Comparison of ENCODE assay signal across 21 cellular contexts in the genomic region with DNA sequence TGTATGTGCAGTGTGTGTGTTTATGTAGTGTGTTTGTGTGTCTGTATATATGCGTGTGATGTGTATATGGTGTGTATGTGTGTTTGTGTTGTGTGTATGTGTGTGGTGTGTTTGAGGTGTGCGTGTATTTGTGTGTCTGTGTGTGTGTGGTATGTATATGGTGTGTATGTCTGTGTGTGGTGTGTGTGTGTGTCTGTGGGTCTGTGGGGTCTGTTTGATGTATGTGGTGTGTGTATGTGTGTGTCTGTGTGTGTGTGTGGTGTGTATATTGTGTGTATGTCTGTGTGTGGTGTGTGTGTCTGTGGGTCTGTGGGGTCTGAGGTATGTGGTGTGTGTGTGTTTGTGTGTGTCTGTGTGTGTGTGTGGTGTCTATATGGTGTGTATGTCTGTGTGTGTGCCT. TPM values are rescaled to one million over a fixed set of nuclear protein-coding genes. Genes with fewer than 3 reads are reported as not detected.
DNase-seq lines count a peak whose midpoint lies in the region; ATAC-seq, FAIRE-seq and TF ChIP-seq lines count a peak whose summit lies in the region.
"Had no signal": no experiment of that assay in that cellular context is flagged by ENCODE, and none has a peak within 500 bp of the region (broad histone marks: within the 10 kb centered on the region; RNA-seq: fewer than 3 reads in every experiment).

No MANE protein-coding gene starts in this region.

- TF ChIP-seq RAD21 in IMR-90 (IDR thresholded peaks at IDR 0.05; ENCODE audit: low read length) (no peak), H1 (IDR thresholded peaks at IDR 0.05 in 1 of 2, conservative IDR thresholded peaks at IDR 0.05 in 1 of 2; ENCODE audit: low read depth in 2 of 2, low read length in 2 of 2) (no peak)

- H4K8ac ChIP-seq in IMR-90 (ENCODE audit: low read depth in 2 of 2, low read length in 2 of 2) (no peak overlapping the region), H1 (ENCODE audit: extremely low read depth, insufficient read depth, low read length) (no peak overlapping the region; the same call in 1 of the 2 replicates)

- DNase-seq in Right ventricle myocardium superior (peak; percentile 8), cardiac septum (ENCODE audit: low spot score) (no peak), IMR-90 (no peak), H1 (ENCODE audit: low read depth in 1 of 2, low spot score in 2 of 2) (no peak), type B pancreatic cell (ENCODE audit: extremely low spot score, unreplicated experiment) (no peak), brain microvascular endothelial cell (no peak), T-helper 2 cell (no peak)
- DNase-seq: CD4-positive, CD25-positive, alpha-beta regulatory T cell; NCI-H1694 treated with DMSO at 0.1 percent for 48 hours; NCI-H2171; NCI-H226; OCI-M1; Peyer's patch had no signal

- H2AK5ac ChIP-seq in IMR-90 (ENCODE audit: low read depth, low read length), result no peak overlapping the region
- H2AK5ac ChIP-seq in H1 (ENCODE audit: low read depth, low read length), result peak overlapping the region; percentile 86; the same call in 1 of the 2 replicates

- H3K4me2 ChIP-seq in IMR-90 (ENCODE audit: low read depth, low read length) (no peak overlapping the region), H1 (ENCODE audit: insufficient read depth in 1 of 2, low read depth in 2 of 2, low read length in 2 of 2) (no peak overlapping the region)
- H3K4me2 ChIP-seq: BLaER1 had no signal

- no peaks in the 10 kb centered on the region for H3K36me3 Mint-ChIP-seq in type B pancreatic cell
- H3K36me3 Mint-ChIP-seq: CD4-positive, CD25-positive, alpha-beta regulatory T cell had no signal

- H2AK9ac ChIP-seq in IMR-90 (replicated peaks; ENCODE audit: low read depth, low read length, poor library complexity), result no peak overlapping the region

- H2AFZ ChIP-seq in IMR-90 (replicated peaks; ENCODE audit: low read length, poor library complexity) (no peak overlapping the region), H1 (ENCODE audit: low read length) (no peak overlapping the region)

- H3K23me2 ChIP-seq in H1 (ENCODE audit: low read depth, low read length), result peaks cover 7% of the 10 kb centered on the region; the same call in 1 of the 2 replicates

- H3K4me1 ChIP-seq in IMR-90 (ENCODE audit: control insufficient read depth, insufficient read depth, low read length), result no peaks in the 10 kb centered on the region
- H3K4me1 ChIP-seq in H1 (replicated peaks in 1 of 4; ENCODE audit: control insufficient read depth in 3 of 4, insufficient read depth in 4 of 4, low read length in 3 of 4), result peaks cover 0 to 19% (median 8%) of the 10 kb centered on the region in 4 experiments; a peak in 5 of 7 replicates
- H3K4me1 ChIP-seq: Peyer's patch, SJSA1 had no signal

- no peak overlapping the region for H4K91ac ChIP-seq in IMR-90 (ENCODE audit: insufficient read depth, low read depth, low read length)
- H4K91ac ChIP-seq in H1 (replicated peaks; ENCODE audit: insufficient read length, low read length), result peak overlapping the region; percentile 84

- peak overlapping the region; percentile 68; the same call in 1 of the 2 replicates for H2BK12ac ChIP-seq in H1 (ENCODE audit: low read depth, low read length)

- ATAC-seq in Right ventricle myocardium superior (ENCODE audit: poor library complexity) (no peak), IMR-90 (ENCODE audit: low read depth) (no peak), GM21526 (IDR thresholded peaks at IDR 0.05; ENCODE audit: low FRiP score, unreplicated experiment) (no peak)

- H3K27ac ChIP-seq in IMR-90 (ENCODE audit: insufficient read depth, low read length) (no peak overlapping the region), H1 (ENCODE audit: low read depth, low read length) (no peak overlapping the region), brain microvascular endothelial cell (no peak overlapping the region)
- H3K27ac ChIP-seq: BLaER1, Peyer's patch, SJSA1 had no signal

- H3K4ac ChIP-seq in IMR-90 (ENCODE audit: low read depth, low read length) (no peak overlapping the region), H1 (replicated peaks; ENCODE audit: insufficient read length, low read depth, low read length) (no peak overlapping the region)

- peak; percentile 39 for FAIRE-seq in H1 (lab: Jason Lieb, UNC)
- FAIRE-seq: A204.1, GM19239, H54 had no signal

- 56% methylated on average over 2 of the region's 2 CpGs; no CpG with 5 or more reads in 1 of the 2 experiments for WGBS in IMR-90 (ENCODE audit: extremely low coverage in 2 of 2, insufficient read length in 1 of 2), 2 experiments
- 91 to 100% methylated on average over 2 of the region's 2 CpGs for WGBS in H1 (ENCODE audit: extremely low coverage in 1 of 2, insufficient coverage in 1 of 2, insufficient read length in 1 of 2, insufficient replicate concordance in 2 of 2, low coverage in 1 of 2, low lambda C conversion rate in 2 of 2, missing lambda C conversion rate in 1 of 2), 2 experiments

- H3K79me2 ChIP-seq in H1 (ENCODE audit: control insufficient read depth in 1 of 2, insufficient read depth in 2 of 2, low read length in 2 of 2), result no peaks in the 10 kb centered on the region

- CTCF ChIA-PET in IMR-90 (lab: Yijun Ruan, JAX), result no interaction called here
- CTCF ChIA-PET in H1 (lab: Charles Lee; ENCODE audit: partially characterized antibody), result interaction anchor here (0.6 to 0.9 kb wide), 2 partner anchors 12 to 15 kb away, joined by 3 to 5 read pairs; no protein-coding TSS in a partner anchor

- intact Hi-C loops in Right ventricle myocardium superior (cut with DNase I), result no loop called here
- intact Hi-C loops in cardiac septum (cut with DNase I), result no loop called here
- intact Hi-C loops in IMR-90 (cut with micrococcal nuclease), result no loop called here

- dilution Hi-C loops in IMR-90 (cut with HindIII; ENCODE audit: low sequenced_read_pairs, unreplicated experiment), result no loop called here

- H3K4me3 ChIP-seq in IMR-90 (ENCODE audit: insufficient read depth, low read depth, low read length) (no peak overlapping the region), H1 (ENCODE audit: extremely low read depth in 1 of 4, insufficient read depth in 2 of 4, low read depth in 3 of 4, low read length in 4 of 4) (no peak overlapping the region), brain microvascular endothelial cell (ENCODE audit: low read depth, low read length) (no peak overlapping the region)
- H3K4me3 ChIP-seq: BLaER1, Peyer's patch, SJSA1 had no signal

- H3K4me1 Mint-ChIP-seq in type B pancreatic cell (ENCODE audit: unreplicated experiment), result peaks cover 14% of the 10 kb centered on the region
- H3K4me1 Mint-ChIP-seq: CD4-positive, CD25-positive, alpha-beta regulatory T cell; IgD-negative memory B cell had no signal

- peaks cover 13% of the 10 kb centered on the region for H3K27me3 ChIP-seq in IMR-90 (ENCODE audit: control insufficient read depth, insufficient read depth, low read length)
- no peaks in the 10 kb centered on the region for H3K27me3 ChIP-seq in H1 (replicated peaks in 1 of 4; ENCODE audit: control insufficient read depth in 3 of 4, extremely low read depth in 1 of 4, insufficient read depth in 3 of 4, low read length in 3 of 4)
- no peaks in the 10 kb centered on the region for H3K27me3 ChIP-seq in brain microvascular endothelial cell (replicated peaks)
- H3K27me3 ChIP-seq: BLaER1, Peyer's patch, SJSA1 had no signal

- H3K36me3 ChIP-seq in IMR-90 (ENCODE audit: control insufficient read depth, insufficient read depth, low read length), result no peaks in the 10 kb centered on the region
- no peaks in the 10 kb centered on the region; a peak in 1 of 8 replicates for H3K36me3 ChIP-seq in H1 (ENCODE audit: control insufficient read depth in 2 of 4, insufficient read depth in 4 of 4, low read length in 3 of 4)
- no peaks in the 10 kb centered on the region for H3K36me3 ChIP-seq in brain microvascular endothelial cell (replicated peaks)
- H3K36me3 ChIP-seq: BLaER1, Peyer's patch, SJSA1 had no signal

- no peak for TF ChIP-seq POLR2A in IMR-90 (IDR thresholded peaks at IDR 0.05; ENCODE audit: low read depth, low read length)
- TF ChIP-seq POLR2A in H1 (IDR thresholded peaks at IDR 0.05; ENCODE audit: control extremely low read depth in 1 of 2, low read depth in 2 of 2, low read length in 2 of 2), result no peak

- H3K9ac ChIP-seq in IMR-90 (ENCODE audit: low read depth, low read length) (no peak overlapping the region), H1 (replicated peaks in 1 of 4; ENCODE audit: extremely low read depth in 1 of 4, low read depth in 3 of 4, low read length in 3 of 4) (no peak overlapping the region; a peak in 1 of 7 replicates)
- H3K9ac ChIP-seq: BLaER1 had no signal

- H4K20me1 ChIP-seq in IMR-90 (ENCODE audit: insufficient read depth, low read length), result no peaks in the 10 kb centered on the region; the same call in 1 of the 2 replicates
- H4K20me1 ChIP-seq in H1 (replicated peaks in 1 of 2; ENCODE audit: control insufficient read depth in 1 of 2, insufficient read depth in 2 of 2, low read length in 2 of 2), result peaks cover 0 to 8% of the 10 kb centered on the region in 2 experiments

- H3K18ac ChIP-seq in IMR-90 (ENCODE audit: low read depth, low read length), result no peak overlapping the region
- no peak overlapping the region for H3K18ac ChIP-seq in H1 (ENCODE audit: extremely low read depth, low read length)

- in situ Hi-C loops in IMR-90 (cut with MboI; ENCODE audit: low sequenced_read_pairs) (no loop called here), brain microvascular endothelial cell (cut with HindIII; ENCODE audit: low pct_ligation_motif_present, low sequenced_read_pairs) (no loop called here)

- H3K23ac ChIP-seq in IMR-90 (ENCODE audit: low read depth, low read length) (no peak overlapping the region), H1 (ENCODE audit: insufficient read length) (no peak overlapping the region)

- H2BK20ac ChIP-seq in IMR-90 (ENCODE audit: low read depth, low read length) (no peak overlapping the region), H1 (ENCODE audit: low read length) (peak overlapping the region; percentile 24)

- H3K79me1 ChIP-seq in IMR-90 (ENCODE audit: low read depth in 1 of 2, low read length in 2 of 2), result no peaks in the 10 kb centered on the region
- H3K79me1 ChIP-seq in H1 (ENCODE audit: low read depth, low read length), result no peaks in the 10 kb centered on the region

- H3K14ac ChIP-seq in IMR-90 (replicated peaks; ENCODE audit: low read depth, low read length), result no peak overlapping the region
- H3K14ac ChIP-seq in H1 (ENCODE audit: insufficient read length), result no peak overlapping the region

- H3K9me3 Mint-ChIP-seq in type B pancreatic cell, result no peaks in the 10 kb centered on the region

- POLR2A ChIA-PET in IMR-90 (lab: Charles Lee; ENCODE audit: unreplicated experiment) (no interaction called here), H1 (lab: Charles Lee; ENCODE audit: partially characterized antibody) (no interaction called here)

- no peak for TF ChIP-seq EP300 in H1 (IDR thresholded peaks at IDR 0.05; ENCODE audit: borderline replicate concordance in 1 of 2, low read depth in 2 of 2, low read length in 2 of 2)

- no TSS peak for BruUV-seq in IMR-90 (replicated peaks; lab: Mats Ljungman, UMichigan)

- H3K27me3 Mint-ChIP-seq in type B pancreatic cell, result peaks cover 7% of the 10 kb centered on the region
- H3K27me3 Mint-ChIP-seq: CD4-positive, CD25-positive, alpha-beta regulatory T cell; IgD-negative memory B cell had no signal

- H3K56ac ChIP-seq in IMR-90 (ENCODE audit: extremely low read depth, insufficient read depth, low read length) (no peak overlapping the region), H1 (replicated peaks; ENCODE audit: insufficient read length, low read depth, low read length) (peak overlapping the region; percentile 99)

- no peak overlapping the region for H2BK15ac ChIP-seq in IMR-90 (ENCODE audit: low read depth, low read length)
- peak overlapping the region; percentile 40 for H2BK15ac ChIP-seq in H1 (ENCODE audit: low read length)

- H2BK5ac ChIP-seq in IMR-90 (ENCODE audit: low read depth, low read length, poor library complexity, severe bottlenecking) (peak overlapping the region; percentile 69), H1 (ENCODE audit: low read depth, low read length) (peak overlapping the region; percentile 73; the same call in 1 of the 2 replicates)

- peak overlapping the region; percentile 76 for H3K4me3 Mint-ChIP-seq in type B pancreatic cell
- H3K4me3 Mint-ChIP-seq: CD4-positive, CD25-positive, alpha-beta regulatory T cell; IgD-negative memory B cell had no signal

- H3K9me1 ChIP-seq in IMR-90 (ENCODE audit: insufficient read depth, low read length), result peaks cover 3% of the 10 kb centered on the region; the same call in 1 of the 2 replicates

- H3K9me3 ChIP-seq in IMR-90 (ENCODE audit: control insufficient read depth, insufficient read depth, low read length) (no peaks in the 10 kb centered on the region), H1 (ENCODE audit: insufficient read depth in 2 of 2, low read depth in 1 of 2, low read length in 1 of 2) (peaks cover 0 to 4% of the 10 kb centered on the region in 2 experiments; a peak in 2 of 4 replicates)
- H3K9me3 ChIP-seq: Peyer's patch, SJSA1 had no signal

- TF ChIP-seq CTCF in IMR-90 (conservative IDR thresholded peaks at IDR 0.05; ENCODE audit: low read depth, low read length) (no peak), H1 (IDR thresholded peaks at IDR 0.05; ENCODE audit: control extremely low read depth in 1 of 3, insufficient read depth in 1 of 3, low read depth in 1 of 3, low read length in 3 of 3) (no peak), type B pancreatic cell (conservative IDR thresholded peaks at IDR 0.05) (no peak), brain microvascular endothelial cell (IDR thresholded peaks at IDR 0.05; ENCODE audit: low read depth, low read length, missing control alignments) (no peak)

- H4K5ac ChIP-seq in IMR-90 (ENCODE audit: low read depth, low read length) (no peak overlapping the region), H1 (ENCODE audit: insufficient read length, low read depth, low read length) (no peak overlapping the region)

- no peak overlapping the region for H2BK120ac ChIP-seq in IMR-90 (ENCODE audit: low read depth, low read length)
- H2BK120ac ChIP-seq in H1 (replicated peaks; ENCODE audit: low read depth, low read length), result peak overlapping the region; percentile 19

- H3K27ac Mint-ChIP-seq in type B pancreatic cell, result peak overlapping the region; percentile 57

RNA-seq across cellular contexts. Expression of a gene that starts 10.8 kb away (rescaled TPM):
- total RNA-seq in Right ventricle myocardium superior (0.40 TPM), cardiac septum (not detected), IMR-90 (2012; rRNA removed) (not detected in 2 replicates), type B pancreatic cell (ENCODE audit: low replicate concordance) (2.9 and 4.9 TPM in 2 replicates)
- polyA plus RNA-seq in IMR-90 (2012; rRNA removed) (not detected in 2 replicates), H1 (2011; rRNA removed) (0.63 and 1.0 TPM in 2 replicates)
- not detected in 2 replicates for polyA plus RNA-seq in IMR-90 (2012; cell fraction: cytosol; rRNA removed)
- not detected in 2 replicates for polyA plus RNA-seq in IMR-90 (2012; cell fraction: nucleus; rRNA removed; ENCODE audit: low replicate concordance)
- total RNA-seq in H1 (2021; fragmentation: NEBNext Ultra II Directional; extraction: Animal tissue kit (Norgen Biotek cat#: 25700)), result 1.1 and 2.0 TPM in 2 replicates
- polyA plus RNA-seq in H1 (2011; cell fraction: cytosol; rRNA removed), result 0.96 TPM
- polyA plus RNA-seq in H1 (2011; cell fraction: nucleus; rRNA removed), result 2.8 TPM
- 0.51 to 1.5 TPM (median 1.1 TPM) in 4 replicates for polyA plus RNA-seq in H1 (2012, experiment 1 of 2)
- 0.24 TPM for polyA plus RNA-seq in H1 (2012, experiment 2 of 2)
- 1.2 TPM for polyA plus RNA-seq in H1 (2013, experiment 1 of 2)
- polyA plus RNA-seq in H1 (2013, experiment 2 of 2), result 0.90 TPM
- 0.88 and 0.95 TPM in 2 replicates for polyA minus RNA-seq in H1 (2011; rRNA and poly(A)+ RNA removed)
- 1.3 TPM for polyA minus RNA-seq in H1 (2011; cell fraction: cytosol; rRNA and poly(A)+ RNA removed)
- polyA minus RNA-seq in H1 (2011; cell fraction: nucleus; rRNA and poly(A)+ RNA removed), result 1.00 TPM
- total RNA-seq: CD4-positive, CD25-positive, alpha-beta regulatory T cell; SJSA1 had no signal
- polyA plus RNA-seq: AG04450, IgD-negative memory B cell had no signal

RNA-seq across cellular contexts. Expression of a gene that starts 46.0 kb away (rescaled TPM):
- total RNA-seq in Right ventricle myocardium superior (not detected), cardiac septum (not detected), IMR-90 (2012; rRNA removed) (not detected in 2 replicates), type B pancreatic cell (ENCODE audit: low replicate concordance) (not detected in 2 replicates)
- polyA plus RNA-seq in IMR-90 (2012; rRNA removed) (not detected in 2 replicates), H1 (2011; rRNA removed) (not detected in 2 replicates)
- polyA plus RNA-seq in IMR-90 (2012; cell fraction: cytosol; rRNA removed), result not detected in 2 replicates
- not detected in 2 replicates for polyA plus RNA-seq in IMR-90 (2012; cell fraction: nucleus; rRNA removed; ENCODE audit: low replicate concordance)
- not detected in 2 replicates for total RNA-seq in H1 (2021; fragmentation: NEBNext Ultra II Directional; extraction: Animal tissue kit (Norgen Biotek cat#: 25700))
- not detected for polyA plus RNA-seq in H1 (2011; cell fraction: cytosol; rRNA removed)
- polyA plus RNA-seq in H1 (2011; cell fraction: nucleus; rRNA removed), result not detected
- polyA plus RNA-seq in H1 (2012, experiment 1 of 2), result 0.11 TPM in 1 of 4 replicates, not detected in the others
- polyA plus RNA-seq in H1 (2012, experiment 2 of 2), result not detected
- polyA plus RNA-seq in H1 (2013, experiment 1 of 2), result not detected
- polyA plus RNA-seq in H1 (2013, experiment 2 of 2), result not detected
- not detected in 2 replicates for polyA minus RNA-seq in H1 (2011; rRNA and poly(A)+ RNA removed)
- polyA minus RNA-seq in H1 (2011; cell fraction: cytosol; rRNA and poly(A)+ RNA removed), result not detected
- polyA minus RNA-seq in H1 (2011; cell fraction: nucleus; rRNA and poly(A)+ RNA removed), result not detected
- total RNA-seq: CD4-positive, CD25-positive, alpha-beta regulatory T cell; Peyer's patch; SJSA1 had no signal
- polyA plus RNA-seq: AG04450; CD4-positive, CD25-positive, alpha-beta regulatory T cell; IgD-negative memory B cell had no signal
